8 cellular contexts compared by ENCODE assay signal in the genomic region with DNA sequence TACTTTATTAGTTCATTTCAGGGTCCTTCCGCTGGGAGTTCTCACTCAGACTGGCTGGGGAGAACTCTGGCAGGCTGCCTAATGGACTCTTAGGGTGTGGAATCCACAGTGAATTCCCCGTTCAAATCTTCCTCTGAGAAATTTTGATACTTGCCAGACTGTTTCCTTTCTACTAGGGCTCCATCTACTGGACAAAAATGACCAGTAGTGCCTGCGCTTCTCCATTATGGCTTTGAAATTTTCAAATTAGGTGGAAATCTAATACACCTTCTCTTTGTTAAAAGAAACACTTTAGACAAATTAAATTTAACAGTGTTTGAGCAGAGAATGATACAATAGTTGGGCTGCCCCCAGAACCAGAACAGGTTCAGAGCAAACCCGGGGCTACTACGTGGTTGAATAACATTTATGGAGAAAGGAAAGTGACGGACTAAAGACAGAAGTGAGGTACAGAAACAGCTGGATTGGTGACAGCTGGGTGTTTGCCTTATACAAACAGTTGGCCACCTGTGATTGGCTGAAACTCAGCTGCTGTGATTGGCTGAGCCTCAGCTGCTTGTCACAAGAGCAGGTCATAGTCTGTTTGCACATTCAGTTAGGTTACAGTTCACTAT. TPM values are rescaled to one million over a fixed set of nuclear protein-coding genes. Genes with fewer than 3 reads are reported as not detected.
DNase-seq lines count a peak whose midpoint lies in the region; ATAC-seq and TF ChIP-seq lines count a peak whose summit lies in the region.

No MANE protein-coding gene starts in this region.

- no peaks in the 10 kb centered on the region for H3K36me3 ChIP-seq in SJSA1

- DNase-seq in DMS 273 (lab: John Stamatoyannopoulos, UW; ENCODE audit: unreplicated experiment) (peak; percentile 84), NAMALWA (ENCODE audit: low spot score) (peak; percentile 81), SJSA1 (ENCODE audit: low read depth in 1 of 2, low spot score in 2 of 2) (peak; percentile 69 to 78), coronary artery (ENCODE audit: low spot score) (no peak), left kidney (ENCODE audit: low read depth, low spot score) (peak; percentile 91), substantia nigra (lab: John Stamatoyannopoulos, UW) (peak in 32 of 49 donors; percentile 12 to 73 (median 33))
- no peak for DNase-seq in activated effector memory CD4-positive, alpha-beta T cell treated with anti-CD3 and anti-CD28 coated beads, Interleukin-2, amount 50 U/mL, for 16 hours

- no peak overlapping the region for H3K4me3 ChIP-seq in SJSA1
- peak overlapping the region; percentile 46 for H3K4me3 ChIP-seq in coronary artery

- H3K4me1 ChIP-seq in SJSA1 (replicated peaks) = peaks cover 37% of the 10 kb centered on the region

- peak; percentile 65 for TF ChIP-seq CTCF in coronary artery (IDR thresholded peaks at IDR 0.05)

- H3K27ac ChIP-seq in SJSA1 = no peak overlapping the region
- no peak overlapping the region for H3K27ac ChIP-seq in coronary artery
- no peak overlapping the region for H3K27ac ChIP-seq in substantia nigra (ENCODE audit: low read depth, low read length, poor library complexity, severe bottlenecking)

- peak; percentile 37 for ATAC-seq in GM21515 (IDR thresholded peaks at IDR 0.05; ENCODE audit: unreplicated experiment)

- no peaks in the 10 kb centered on the region for H3K9me3 ChIP-seq in SJSA1 (replicated peaks)

- no peaks in the 10 kb centered on the region for H3K27me3 ChIP-seq in SJSA1 (replicated peaks)

RNA-seq across cellular contexts. Expression of a gene that starts 52.9 kb away (rescaled TPM):
- total RNA-seq in SJSA1 (2014; rRNA removed; shearing (Covaris generic)) = 15.6 and 16.2 TPM in 2 replicates

Comparison
In these comparisons a context has a peak if more than half of its experiments do, and no peak if none do; other contexts are left out.
1. DNase-seq: peak in DMS 273 (single experiment), NAMALWA (single experiment), SJSA1 (2 of 2), left kidney (single experiment) and substantia nigra (32 of 49); none in coronary artery (single experiment) and activated effector memory CD4-positive, alpha-beta T cell treated with anti-CD3 and anti-CD28 coated beads, Interleukin-2, amount 50 U/mL, for 16 hours (single experiment).